In the genomic region with DNA sequence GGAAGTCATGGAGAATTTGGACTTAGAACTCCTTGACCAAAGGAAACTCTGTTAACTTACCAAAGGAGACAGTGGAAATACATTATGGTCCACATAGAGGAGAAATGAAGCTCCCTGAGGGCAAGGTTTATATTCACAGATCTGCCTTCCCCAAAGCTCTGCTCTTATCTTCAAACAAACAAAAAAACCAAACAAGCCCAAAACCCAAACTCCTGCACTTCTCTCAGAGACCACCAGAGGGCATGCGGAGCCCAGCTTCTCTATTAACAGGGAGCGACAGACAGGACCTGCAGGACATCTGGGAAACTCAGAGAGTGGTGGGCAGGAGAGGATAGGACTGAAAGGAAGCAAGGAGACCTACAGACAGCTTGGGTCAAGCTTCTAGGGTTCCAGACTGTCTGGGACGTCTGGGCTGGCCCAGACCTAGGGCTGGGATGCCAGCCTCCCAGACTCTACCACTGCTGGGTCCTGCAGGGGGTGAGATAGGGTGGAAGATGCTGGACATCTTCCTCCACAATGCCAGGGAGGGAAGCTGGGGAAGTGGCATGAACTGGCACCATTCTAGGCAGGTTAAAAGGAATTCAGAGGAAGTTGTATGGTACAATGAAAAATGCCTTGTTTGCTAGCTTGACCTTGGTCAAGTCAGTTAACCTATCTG, we compare ENCODE assay signal across 8 cellular contexts. TPM values are rescaled to one million over a fixed set of nuclear protein-coding genes. Genes with fewer than 3 reads are reported as not detected.
DNase-seq lines count a peak whose midpoint lies in the region; ATAC-seq and TF ChIP-seq lines count a peak whose summit lies in the region.

No MANE protein-coding gene starts in this region.

- peak; percentile 89 for TF ChIP-seq CTCF in neural cell (IDR thresholded peaks at IDR 0.05; ENCODE audit: poor library complexity, severe bottlenecking)
- TF ChIP-seq CTCF in upper lobe of left lung (IDR thresholded peaks at IDR 0.05) = peak; percentile 61 to 89 (median 80)

- H3K4me2 ChIP-seq in neural cell (ENCODE audit: low read length) = no peak overlapping the region

- H3F3A ChIP-seq in neural cell (ENCODE audit: insufficient read depth, low read length, poor library complexity, severe bottlenecking) = no peaks in the 10 kb centered on the region

- H3K9me3 ChIP-seq in neural cell (ENCODE audit: low read length) = no peaks in the 10 kb centered on the region
- H3K9me3 ChIP-seq in upper lobe of left lung = no peaks in the 10 kb centered on the region

- 0 to 1% methylated on average over 3 of the region's 3 CpGs for WGBS in upper lobe of left lung, 2 donors

- no peaks in the 10 kb centered on the region for H4K20me1 ChIP-seq in neural cell (ENCODE audit: insufficient read depth)

- peaks cover 98% of the 10 kb centered on the region for H3K27me3 ChIP-seq in neural cell (ENCODE audit: insufficient read depth, low read depth, low read length)
- peaks cover 2 to 63% (median 28%) of the 10 kb centered on the region in 4 donors for H3K27me3 ChIP-seq in upper lobe of left lung

- intact Hi-C loops in posterior vena cava (cut with DNase I) = no loop called here

- H3K9me2 ChIP-seq in neural cell (ENCODE audit: insufficient read depth, low read length) = no peaks in the 10 kb centered on the region

- H3K27ac ChIP-seq in neural cell (ENCODE audit: low read length) (no peak overlapping the region), upper lobe of left lung (no peak overlapping the region)

- H3K4me3 ChIP-seq in neural cell (ENCODE audit: low read length) (no peak overlapping the region), upper lobe of left lung (no peak overlapping the region)

- no peak for TF ChIP-seq POLR2A in upper lobe of left lung (IDR thresholded peaks at IDR 0.05)

- H3K36me3 Mint-ChIP-seq in activated T-cell treated with anti-CD3 and anti-CD28 coated beads, Interleukin-2, amount 50 U/mL, for 24 hours (ENCODE audit: low read depth) = no peaks in the 10 kb centered on the region

- DNase-seq in COLO829 (ENCODE audit: low spot score) (peak; percentile 68), HuH-7.5 (ENCODE audit: low spot score) (peak; percentile 92), OCI-M2 (lab: John Stamatoyannopoulos, UW; ENCODE audit: unreplicated experiment) (peak; percentile 32), fibroblast of gingiva (ENCODE audit: low read depth) (peak; percentile 34), upper lobe of left lung (peak in 1 of 2 donors; percentile 58), posterior vena cava (ENCODE audit: low spot score) (no peak)
- peak; percentile 83 for DNase-seq in activated T-cell treated with anti-CD3 and anti-CD28 coated beads, Interleukin-2, amount 50 U/mL, for 24 hours

- peak; percentile 53 to 67 for ATAC-seq in upper lobe of left lung (ENCODE audit: low FRiP score in 2 of 2)

- no peak overlapping the region for H2AFZ ChIP-seq in neural cell (ENCODE audit: low read depth, low read length)

- no peaks in the 10 kb centered on the region for H3K9me3 Mint-ChIP-seq in activated T-cell treated with anti-CD3 and anti-CD28 coated beads, Interleukin-2, amount 50 U/mL, for 24 hours

- H3K27ac Mint-ChIP-seq in activated T-cell treated with anti-CD3 and anti-CD28 coated beads, Interleukin-2, amount 50 U/mL, for 24 hours = no peak overlapping the region

- H3K36me3 ChIP-seq in neural cell (ENCODE audit: insufficient read depth, low read length) (no peaks in the 10 kb centered on the region), upper lobe of left lung (no peaks in the 10 kb centered on the region)

- H3K79me2 ChIP-seq in neural cell (replicated peaks; ENCODE audit: insufficient read depth, low read length) = no peaks in the 10 kb centered on the region

- TF ChIP-seq RAD21 in neural cell (conservative IDR thresholded peaks at IDR 0.05) = peak; percentile 84

- H3K4me1 ChIP-seq in upper lobe of left lung = peaks cover 15 to 29% (median 23%) of the 10 kb centered on the region in 4 donors

- no peak overlapping the region for H3K9ac ChIP-seq in neural cell (ENCODE audit: low read length)

- H3K27me3 Mint-ChIP-seq in activated T-cell treated with anti-CD3 and anti-CD28 coated beads, Interleukin-2, amount 50 U/mL, for 24 hours = peaks cover 58% of the 10 kb centered on the region

- H3K4me3 Mint-ChIP-seq in activated T-cell treated with anti-CD3 and anti-CD28 coated beads, Interleukin-2, amount 50 U/mL, for 24 hours = no peak overlapping the region

- no peak for TF ChIP-seq EP300 in neural cell (conservative IDR thresholded peaks at IDR 0.05; ENCODE audit: poor library complexity, severe bottlenecking)
- no peak for TF ChIP-seq EP300 in upper lobe of left lung (IDR thresholded peaks at IDR 0.05)

- peaks cover 41% of the 10 kb centered on the region for H3K4me1 Mint-ChIP-seq in activated T-cell treated with anti-CD3 and anti-CD28 coated beads, Interleukin-2, amount 50 U/mL, for 24 hours (ENCODE audit: low read depth)

TF ChIP-seq in neural cell, 6 proteins besides CTCF, POLR2A, EP300 and RAD21:
- TF ChIP-seq EZH2 (IDR thresholded peaks at IDR 0.05; ENCODE audit: borderline replicate concordance, insufficient read depth, low read length, poor library complexity, severe bottlenecking) = no peak
- peak; percentile 87 for TF ChIP-seq SMC3 (conservative IDR thresholded peaks at IDR 0.05; ENCODE audit: poor library complexity)

RNA-seq across cellular contexts. Expression of a gene that starts 4.0 kb away (rescaled TPM):
- 0.14 and 0.20 TPM in 2 replicates for polyA plus RNA-seq in neural cell
- not detected in 2 replicates for polyA minus RNA-seq in neural cell
- total RNA-seq in upper lobe of left lung (1 to 10 TPM in 1 of 6 donors, under 1 TPM in 3, not detected in 2; 0.15 to 1.0 (median 0.55) TPM), posterior vena cava (not detected)

RNA-seq across cellular contexts. Expression of a gene that starts 17.1 kb away (rescaled TPM):
- polyA plus RNA-seq in neural cell = not detected in 2 replicates
- not detected in 2 replicates for polyA minus RNA-seq in neural cell
- 1 to 10 TPM in 1 of 6 donors, under 1 TPM in 2, not detected in 3; 0.31 to 4.2 (median 0.44) TPM for total RNA-seq in upper lobe of left lung
- under 1 TPM; 0.23 to 0.24 TPM for total RNA-seq in posterior vena cava

RNA-seq across cellular contexts. Expression of a gene that starts 45.1 kb away (rescaled TPM):
- polyA plus RNA-seq in neural cell = not detected in 2 replicates
- polyA minus RNA-seq in neural cell = not detected in 2 replicates
- total RNA-seq in upper lobe of left lung (not detected), posterior vena cava (under 1 TPM in 1 of 2 donors, not detected in 1; 0.23 TPM)
